12 cellular contexts compared by ENCODE assay signal in the genomic region with DNA sequence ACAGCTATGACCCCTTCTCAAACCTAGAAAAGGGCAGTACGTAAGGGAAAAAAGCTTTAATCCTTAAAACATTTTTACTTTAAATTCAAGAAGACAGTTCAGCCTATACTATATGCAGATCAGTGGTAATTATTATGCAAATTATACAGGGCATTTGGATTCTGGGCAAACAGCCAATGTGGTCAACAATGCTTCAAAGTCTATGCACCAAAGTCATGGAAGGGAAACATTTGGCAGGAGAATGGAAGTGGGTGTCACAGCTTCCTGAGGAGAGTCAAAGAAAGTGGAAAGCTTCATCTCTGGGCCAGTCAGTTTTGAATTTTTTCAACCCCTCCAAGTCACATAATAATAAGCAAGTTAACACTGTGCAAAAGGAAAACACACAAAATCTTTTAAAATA.
A peak's percentile ranks its signal among the peaks of the same experiment; 100 is the strongest.
DNase-seq lines count a peak whose midpoint lies in the region; ATAC-seq and TF ChIP-seq lines count a peak whose summit lies in the region.
"Had no signal": no experiment of that assay in that cellular context is flagged by ENCODE, and none has a peak within 500 bp of the region (broad histone marks: within the 10 kb centered on the region; RNA-seq: fewer than 3 reads in every experiment).

No MANE protein-coding gene starts in this region.

- DNase-seq in heart left ventricle (peak in 3 of 5 donors; percentile 16 to 25 (median 20)), left cardiac atrium (no peak), RKO (ENCODE audit: low spot score) (peak; percentile 9), fibroblast of villous mesenchyme (ENCODE audit: low read depth) (peak; percentile 20), NCI-H82 (lab: John Stamatoyannopoulos, UW) (no peak), cerebellar nuclear complex (lab: John Stamatoyannopoulos, UW) (no peak), T-cell (no peak)
- DNase-seq: activated CD4-positive, alpha-beta T cell treated with anti-CD3 and anti-CD28 coated beads, Interleukin-2, amount 50 U/mL, for 4 hours had no signal

- H3K4me1 ChIP-seq in heart left ventricle: peaks cover 0 to 12% (median 4%) of the 10 kb centered on the region in 12 donors
- H3K4me1 ChIP-seq: BLaER1 had no signal

- POLR2A ChIA-PET in T-cell (lab: Charles Lee): no interaction called here

- no peak for TF ChIP-seq POLR2A in heart left ventricle (IDR thresholded peaks at IDR 0.05)

- intact Hi-C loops in heart left ventricle (cut with DNase I) (loop anchor here in 1 of 10 donors (10.0 kb wide), 1 partner anchor 94 kb away; a partner anchor contains a TSS), left cardiac atrium (cut with DNase I) (no loop called here)

- WGBS in heart left ventricle, 4 donors: 97 to 100% (median 99%) methylated on average over 1 of the region's 1 CpG

- peaks cover 45% of the 10 kb centered on the region for H3K36me3 Mint-ChIP-seq in T-cell

- H3K36me3 ChIP-seq in heart left ventricle: peaks cover 0 to 33% (median 10%) of the 10 kb centered on the region in 9 donors

- H3K27me3 Mint-ChIP-seq in T-cell: no peaks in the 10 kb centered on the region

- H3K9me3 ChIP-seq in heart left ventricle: no peaks in the 10 kb centered on the region
- H3K9me3 ChIP-seq: BLaER1 had no signal

- TF ChIP-seq CTCF in heart left ventricle (IDR thresholded peaks at IDR 0.05) (no peak), fibroblast of villous mesenchyme (IDR thresholded peaks at IDR 0.05; ENCODE audit: insufficient read depth, low read depth, low read length) (no peak)

- H3K4me3 ChIP-seq in heart left ventricle (no peak overlapping the region), fibroblast of villous mesenchyme (ENCODE audit: low read depth, low read length) (no peak overlapping the region)
- H3K4me3 ChIP-seq: BLaER1, dorsolateral prefrontal cortex had no signal

- H3K27me3 ChIP-seq in heart left ventricle: no peaks in the 10 kb centered on the region
- H3K27me3 ChIP-seq: BLaER1, dorsolateral prefrontal cortex had no signal

- H3K27ac Mint-ChIP-seq in T-cell: no peak overlapping the region
- H3K27ac Mint-ChIP-seq: mesothelial cell of epicardium had no signal

- no peak overlapping the region for H3K4me3 Mint-ChIP-seq in T-cell
- H3K4me3 Mint-ChIP-seq: mesothelial cell of epicardium had no signal

- H3K27ac ChIP-seq in heart left ventricle: no peak overlapping the region
- H3K27ac ChIP-seq: BLaER1 had no signal

- CTCF ChIA-PET in T-cell (lab: Charles Lee): no interaction called here

- peaks cover 21 to 30% (median 21%) of the 10 kb centered on the region in 3 donors for H3K4me1 Mint-ChIP-seq in T-cell
- H3K4me1 Mint-ChIP-seq: mesothelial cell of epicardium had no signal

- peak in 1 of 4 donors; percentile 14 for ATAC-seq in heart left ventricle
- no peak for ATAC-seq in left cardiac atrium
- no peak for ATAC-seq in T-cell (replicated peaks in 1 of 4)
- no peak for ATAC-seq in HG03442 (IDR thresholded peaks at IDR 0.05; ENCODE audit: unreplicated experiment)

- no peaks in the 10 kb centered on the region for H3K9me3 Mint-ChIP-seq in T-cell

Comparison
In these comparisons a context has a peak if more than half of its experiments do, and no peak if none do; other contexts are left out.
1. DNase-seq: peak in heart left ventricle (3 of 5), RKO (single experiment) and fibroblast of villous mesenchyme (single experiment); none in left cardiac atrium (single experiment), NCI-H82 (single experiment), cerebellar nuclear complex (0 of 2) and T-cell (0 of 34).